In genomic region chr17:73189417-73190099, GRCh38 we compare ENCODE assay signal across 8 cellular contexts. TPM values are rescaled to one million over a fixed set of nuclear protein-coding genes. Genes with fewer than 3 reads are reported as not detected.
DNase-seq lines count a peak whose midpoint lies in the region; ATAC-seq and TF ChIP-seq lines count a peak whose summit lies in the region.

No MANE protein-coding gene starts in this region.

- H3K79me2 ChIP-seq in PC-3 (ENCODE audit: low read length): peaks cover 17% of the 10 kb centered on the region

- H3K9ac ChIP-seq in PC-3 (ENCODE audit: low read length): no peak overlapping the region

- H3K27ac ChIP-seq in HL-60 (replicated peaks) (no peak overlapping the region), PC-3 (ENCODE audit: low read length) (no peak overlapping the region)

- peaks cover 9% of the 10 kb centered on the region for H3K4me1 ChIP-seq in PC-3 (ENCODE audit: insufficient read depth, low read length)

- H4K20me1 ChIP-seq in PC-3 (ENCODE audit: low read length): no peaks in the 10 kb centered on the region

- no peak overlapping the region for H3K4me3 Mint-ChIP-seq in CD14-positive monocyte

- no peak overlapping the region for H3K4me2 ChIP-seq in PC-3 (ENCODE audit: low read length)

- CTCF ChIA-PET in PC-3 (lab: Charles Lee): interaction anchor here (0.6 to 2.5 kb wide), 12 partner anchors 33 to 1688 kb away, joined by 3 to 54 read pairs (median 5); no protein-coding TSS in a partner anchor

- no peak overlapping the region for H3K27ac Mint-ChIP-seq in CD14-positive monocyte

- H3K4me3 ChIP-seq in HL-60 (replicated peaks; ENCODE audit: insufficient read depth, low read length) (no peak overlapping the region), PC-3 (ENCODE audit: low read length) (no peak overlapping the region), epithelial cell of proximal tubule (ENCODE audit: low read depth, low read length) (no peak overlapping the region)

- no peak overlapping the region for H2AFZ ChIP-seq in PC-3 (ENCODE audit: low read length)

- H3K36me3 ChIP-seq in PC-3 (ENCODE audit: low read depth, low read length): no peaks in the 10 kb centered on the region

- POLR2A ChIA-PET in PC-3 (lab: Charles Lee; ENCODE audit: unreplicated experiment): interaction anchor here (0.6 kb wide), 1 partner anchor 184 kb away, joined by 3 read pairs; no protein-coding TSS in a partner anchor

- H3K4me1 Mint-ChIP-seq in CD14-positive monocyte: peaks cover 26% of the 10 kb centered on the region

- ATAC-seq in PC-3 (peak; percentile 39), HG02970 (IDR thresholded peaks at IDR 0.05; ENCODE audit: low FRiP score, unreplicated experiment) (no peak), HG03135 (IDR thresholded peaks at IDR 0.05; ENCODE audit: unreplicated experiment) (no peak)

- DNase-seq in CD14-positive monocyte (ENCODE audit: low spot score): no peak
- peak in 1 of 2 experiments; percentile 72 for DNase-seq in HL-60 (ENCODE audit: low read depth in 1 of 2, low spot score in 1 of 2)
- peak; percentile 78 for DNase-seq in PC-3
- no peak for DNase-seq in epithelial cell of proximal tubule (ENCODE audit: low read depth)
- peak; percentile 64 for DNase-seq in renal cortical epithelial cell (ENCODE audit: low read depth)
- no peak for DNase-seq in activated gamma-delta T cell (lab: John Stamatoyannopoulos, UW)

- peaks cover 0 to 5% of the 10 kb centered on the region in 2 donors for H3K36me3 Mint-ChIP-seq in CD14-positive monocyte

- H3K27me3 ChIP-seq in HL-60 (ENCODE audit: insufficient read depth, poor library complexity, severe bottlenecking) (no peaks in the 10 kb centered on the region), PC-3 (ENCODE audit: low read length) (no peaks in the 10 kb centered on the region)

- H3K9me2 ChIP-seq in PC-3 (replicated peaks; ENCODE audit: low read length): no peaks in the 10 kb centered on the region

- TF ChIP-seq CTCF in CD14-positive monocyte (IDR thresholded peaks at IDR 0.05) (peak; percentile 29), HL-60 (IDR thresholded peaks at IDR 0.05; ENCODE audit: insufficient read depth, low read length) (peak; percentile 83), PC-3 (conservative IDR thresholded peaks at IDR 0.05; ENCODE audit: low read depth, low read length) (peak; percentile 86), epithelial cell of proximal tubule (conservative IDR thresholded peaks at IDR 0.05; ENCODE audit: low read depth, low read length) (peak; percentile 92)

- H3K27me3 Mint-ChIP-seq in CD14-positive monocyte (ENCODE audit: low read depth in 3 of 3): peaks cover 0 to 2% (median 0%) of the 10 kb centered on the region in 3 donors

- no peaks in the 10 kb centered on the region for H3K9me3 Mint-ChIP-seq in CD14-positive monocyte

- H3K9me3 ChIP-seq in PC-3 (ENCODE audit: low read length): no peaks in the 10 kb centered on the region

- BruUV-seq in PC-3 (replicated peaks; lab: Mats Ljungman, UMichigan): no TSS peak

- no peaks in the 10 kb centered on the region for H3F3A ChIP-seq in PC-3 (ENCODE audit: low read length, unreplicated experiment)

- intact Hi-C loops in CD14-positive monocyte (cut with micrococcal nuclease) (loop anchor here in 1 of 2 donors (5.0 to 10.0 kb wide), 2 partner anchors 43 to 635 kb away; a partner anchor contains a TSS), PC-3 (cut with micrococcal nuclease) (loop anchor here (1.0 to 5.0 kb wide), 7 partner anchors 65 to 632 kb away; partner anchors contain the start of gene CDC42EP4)

RNA-seq across cellular contexts. Expression of gene COG1, which starts 3.3 kb away (rescaled TPM):
- polyA plus RNA-seq in CD14-positive monocyte: 1 to 10 TPM; 5.1 to 8.0 TPM
- total RNA-seq in PC-3 (2014; rRNA removed) (24.1 and 31.6 TPM in 2 replicates), epithelial cell of proximal tubule (11.6 and 19.6 TPM in 2 replicates), renal cortical epithelial cell (12.0 and 25.2 TPM in 2 replicates)

RNA-seq across cellular contexts. Expression of gene SSTR2, which starts 24.7 kb away (rescaled TPM):
- not detected for polyA plus RNA-seq in CD14-positive monocyte
- total RNA-seq in PC-3 (2014; rRNA removed) (not detected in 2 replicates), epithelial cell of proximal tubule (under 0.01 TPM in 1 of 2 replicates, not detected in the other), renal cortical epithelial cell (0.25 TPM in 1 of 2 replicates, not detected in the other)

Comparison
In these comparisons a context has a peak if more than half of its experiments do, and no peak if none do; other contexts are left out.
1. DNase-seq: peak in PC-3 (single experiment) and renal cortical epithelial cell (single experiment); none in CD14-positive monocyte (single experiment), epithelial cell of proximal tubule (single experiment) and activated gamma-delta T cell (single experiment).
2. CTCF ChIP-seq: peak in every context shown above with its lines; median percentile 92 in epithelial cell of proximal tubule; 86 in PC-3; 83 in HL-60; 29 in CD14-positive monocyte.